1 cellular context compared by ENCODE assay signal in the genomic region with DNA sequence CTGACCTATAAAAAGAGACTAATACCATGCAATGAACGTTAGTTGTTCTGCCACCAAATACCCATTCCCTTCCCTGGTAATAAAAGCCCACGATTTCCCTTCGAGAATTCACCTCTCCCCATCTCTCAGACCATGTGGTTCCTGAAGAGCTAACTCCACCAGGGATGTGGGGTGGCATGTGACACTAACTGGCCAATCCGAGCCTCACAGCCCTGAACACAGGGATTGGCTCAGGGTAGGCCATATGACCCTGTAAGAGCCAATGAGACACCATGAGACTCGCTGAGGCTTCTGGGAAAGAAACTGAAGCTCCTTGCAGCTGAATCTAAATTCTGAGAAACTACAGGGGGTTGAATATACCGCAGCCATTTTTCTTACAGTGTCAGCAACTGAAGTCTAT.
TF ChIP-seq lines count a peak whose summit lies in the region.

No MANE protein-coding gene starts in this region.

TF ChIP-seq in GM23338, 12 proteins besides CTCF, POLR2A, EP300 and RAD21 (continued from another document):
- TF ChIP-seq, protein P1, sequence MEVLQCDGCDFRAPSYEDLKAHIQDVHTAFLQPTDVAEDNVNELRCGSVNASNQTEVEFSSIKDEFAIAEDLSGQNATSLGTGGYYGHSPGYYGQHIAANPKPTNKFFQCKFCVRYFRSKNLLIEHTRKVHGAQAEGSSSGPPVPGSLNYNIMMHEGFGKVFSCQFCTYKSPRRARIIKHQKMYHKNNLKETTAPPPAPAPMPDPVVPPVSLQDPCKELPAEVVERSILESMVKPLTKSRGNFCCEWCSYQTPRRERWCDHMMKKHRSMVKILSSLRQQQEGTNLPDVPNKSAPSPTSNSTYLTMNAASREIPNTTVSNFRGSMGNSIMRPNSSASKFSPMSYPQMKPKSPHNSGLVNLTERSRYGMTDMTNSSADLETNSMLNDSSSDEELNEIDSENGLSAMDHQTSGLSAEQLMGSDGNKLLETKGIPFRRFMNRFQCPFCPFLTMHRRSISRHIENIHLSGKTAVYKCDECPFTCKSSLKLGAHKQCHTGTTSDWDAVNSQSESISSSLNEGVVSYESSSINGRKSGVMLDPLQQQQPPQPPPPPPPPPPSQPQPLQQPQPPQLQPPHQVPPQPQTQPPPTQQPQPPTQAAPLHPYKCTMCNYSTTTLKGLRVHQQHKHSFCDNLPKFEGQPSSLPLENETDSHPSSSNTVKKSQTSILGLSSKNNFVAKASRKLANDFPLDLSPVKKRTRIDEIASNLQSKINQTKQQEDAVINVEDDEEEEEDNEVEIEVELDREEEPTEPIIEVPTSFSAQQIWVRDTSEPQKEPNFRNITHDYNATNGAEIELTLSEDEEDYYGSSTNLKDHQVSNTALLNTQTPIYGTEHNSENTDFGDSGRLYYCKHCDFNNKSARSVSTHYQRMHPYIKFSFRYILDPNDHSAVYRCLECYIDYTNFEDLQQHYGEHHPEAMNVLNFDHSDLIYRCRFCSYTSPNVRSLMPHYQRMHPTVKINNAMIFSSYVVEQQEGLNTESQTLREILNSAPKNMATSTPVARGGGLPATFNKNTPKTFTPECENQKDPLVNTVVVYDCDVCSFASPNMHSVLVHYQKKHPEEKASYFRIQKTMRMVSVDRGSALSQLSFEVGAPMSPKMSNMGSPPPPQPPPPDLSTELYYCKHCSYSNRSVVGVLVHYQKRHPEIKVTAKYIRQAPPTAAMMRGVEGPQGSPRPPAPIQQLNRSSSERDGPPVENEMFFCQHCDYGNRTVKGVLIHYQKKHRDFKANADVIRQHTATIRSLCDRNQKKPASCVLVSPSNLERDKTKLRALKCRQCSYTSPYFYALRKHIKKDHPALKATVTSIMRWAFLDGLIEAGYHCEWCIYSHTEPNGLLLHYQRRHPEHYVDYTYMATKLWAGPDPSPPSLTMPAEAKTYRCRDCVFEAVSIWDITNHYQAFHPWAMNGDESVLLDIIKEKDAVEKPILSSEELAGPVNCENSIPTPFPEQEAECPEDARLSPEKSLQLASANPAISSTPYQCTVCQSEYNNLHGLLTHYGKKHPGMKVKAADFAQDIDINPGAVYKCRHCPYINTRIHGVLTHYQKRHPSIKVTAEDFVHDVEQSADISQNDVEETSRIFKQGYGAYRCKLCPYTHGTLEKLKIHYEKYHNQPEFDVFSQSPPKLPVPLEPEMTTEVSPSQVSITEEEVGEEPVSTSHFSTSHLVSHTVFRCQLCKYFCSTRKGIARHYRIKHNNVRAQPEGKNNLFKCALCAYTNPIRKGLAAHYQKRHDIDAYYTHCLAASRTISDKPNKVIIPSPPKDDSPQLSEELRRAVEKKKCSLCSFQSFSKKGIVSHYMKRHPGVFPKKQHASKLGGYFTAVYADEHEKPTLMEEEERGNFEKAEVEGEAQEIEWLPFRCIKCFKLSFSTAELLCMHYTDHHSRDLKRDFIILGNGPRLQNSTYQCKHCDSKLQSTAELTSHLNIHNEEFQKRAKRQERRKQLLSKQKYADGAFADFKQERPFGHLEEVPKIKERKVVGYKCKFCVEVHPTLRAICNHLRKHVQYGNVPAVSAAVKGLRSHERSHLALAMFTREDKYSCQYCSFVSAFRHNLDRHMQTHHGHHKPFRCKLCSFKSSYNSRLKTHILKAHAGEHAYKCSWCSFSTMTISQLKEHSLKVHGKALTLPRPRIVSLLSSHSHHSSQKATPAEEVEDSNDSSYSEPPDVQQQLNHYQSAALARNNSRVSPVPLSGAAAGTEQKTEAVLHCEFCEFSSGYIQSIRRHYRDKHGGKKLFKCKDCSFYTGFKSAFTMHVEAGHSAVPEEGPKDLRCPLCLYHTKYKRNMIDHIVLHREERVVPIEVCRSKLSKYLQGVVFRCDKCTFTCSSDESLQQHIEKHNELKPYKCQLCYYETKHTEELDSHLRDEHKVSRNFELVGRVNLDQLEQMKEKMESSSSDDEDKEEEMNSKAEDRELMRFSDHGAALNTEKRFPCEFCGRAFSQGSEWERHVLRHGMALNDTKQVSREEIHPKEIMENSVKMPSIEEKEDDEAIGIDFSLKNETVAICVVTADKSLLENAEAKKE (CRISPR knock-in tag; IDR thresholded peaks at IDR 0.05) = no peak
- TF ChIP-seq JUNB (IDR thresholded peaks at IDR 0.05; ENCODE audit: unreplicated experiment) (no peak), EZH2 (IDR thresholded peaks at IDR 0.05; ENCODE audit: low read depth, unreplicated experiment) (no peak), POLR2AphosphoS5 (IDR thresholded peaks at IDR 0.05; ENCODE audit: low read depth) (no peak), REST (IDR thresholded peaks at IDR 0.05; ENCODE audit: unreplicated experiment) (no peak)
